Comparison of ENCODE assay signal across 8 cellular contexts in the genomic region with DNA sequence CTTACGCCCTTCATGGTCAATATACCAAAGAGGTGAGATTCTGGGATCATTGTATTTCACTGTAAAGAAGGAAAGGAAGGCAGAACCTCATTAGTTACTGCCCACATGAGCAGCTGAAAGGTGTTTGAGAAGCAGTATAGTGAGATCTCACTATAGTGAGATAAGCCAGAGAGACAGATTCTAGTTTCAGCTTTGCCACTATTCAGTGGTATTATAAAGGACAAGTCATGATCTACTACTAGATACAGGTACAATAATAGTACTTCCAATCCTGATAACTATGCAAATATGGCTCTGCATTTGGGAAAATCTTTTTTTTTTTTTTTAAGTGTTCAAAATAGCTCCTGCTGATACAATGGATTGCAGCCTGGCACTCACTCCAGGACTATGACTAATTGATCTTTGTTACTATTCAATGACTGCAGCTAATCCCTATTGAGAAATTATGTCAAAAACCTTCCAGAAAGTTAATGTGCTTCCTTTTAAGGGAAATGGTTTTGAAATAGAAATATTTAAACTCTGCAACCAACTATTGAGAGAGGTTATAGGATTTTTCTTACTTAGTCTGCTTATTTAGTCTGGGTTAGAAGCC. TPM values are rescaled to one million over a fixed set of nuclear protein-coding genes. Genes with fewer than 3 reads are reported as not detected.
DNase-seq lines count a peak whose midpoint lies in the region; ATAC-seq and TF ChIP-seq lines count a peak whose summit lies in the region.

No MANE protein-coding gene starts in this region.

- H2AFZ ChIP-seq in hepatocyte (no peak overlapping the region), PC-3 (ENCODE audit: low read length) (no peak overlapping the region)

- DNase-seq in GM04504 (ENCODE audit: low read depth) (peak; percentile 50), HFFc6 (no peak), MV-4-11 (lab: John Stamatoyannopoulos, UW) (peak; percentile 72), hepatocyte (ENCODE audit: low spot score) (no peak), NCI-H1105 (lab: John Stamatoyannopoulos, UW) (no peak), PC-3 (no peak), NCI-H187 treated with DMSO at 0.1 percent for 48 hours (lab: John Stamatoyannopoulos, UW) (no peak), SHP77 treated with DMSO at 0.1 percent for 48 hours (lab: John Stamatoyannopoulos, UW) (no peak)

- CTCF ChIA-PET in PC-3 (lab: Charles Lee): interaction anchor here (0.6 kb wide), 1 partner anchor 17 kb away, joined by 4 read pairs; no protein-coding TSS in a partner anchor

- H3K9me3 Mint-ChIP-seq in HFFc6: no peaks in the 10 kb centered on the region

- peaks cover 7% of the 10 kb centered on the region for H3F3A ChIP-seq in PC-3 (ENCODE audit: low read length, unreplicated experiment)

- no peaks in the 10 kb centered on the region for H3K27me3 Mint-ChIP-seq in HFFc6 (ENCODE audit: insufficient read depth)

- peak overlapping the region; percentile 9; the same call in 1 of the 2 replicates for H3K4me3 Mint-ChIP-seq in HFFc6

- H3K27me3 ChIP-seq in hepatocyte (no peaks in the 10 kb centered on the region), PC-3 (ENCODE audit: low read length) (no peaks in the 10 kb centered on the region)

- peaks cover 10% of the 10 kb centered on the region for H3K36me3 Mint-ChIP-seq in HFFc6 (ENCODE audit: low read depth)

- H3K4me2 ChIP-seq in hepatocyte: peak overlapping the region; percentile 25
- H3K4me2 ChIP-seq in PC-3 (ENCODE audit: low read length): no peak overlapping the region

- H3K36me3 ChIP-seq in hepatocyte (replicated peaks; ENCODE audit: insufficient read depth, low read depth) (no peaks in the 10 kb centered on the region), PC-3 (ENCODE audit: low read depth, low read length) (no peaks in the 10 kb centered on the region)

- no TSS peak for BruUV-seq in PC-3 (replicated peaks; lab: Mats Ljungman, UMichigan)

- POLR2A ChIA-PET in PC-3 (lab: Charles Lee; ENCODE audit: unreplicated experiment): interaction anchor here (0.6 to 0.7 kb wide), 2 partner anchors 10 to 28 kb away, joined by 3 to 4 read pairs; no protein-coding TSS in a partner anchor

- H3K4me1 ChIP-seq in hepatocyte (ENCODE audit: insufficient read depth): no peaks in the 10 kb centered on the region
- peaks cover 25% of the 10 kb centered on the region for H3K4me1 ChIP-seq in PC-3 (ENCODE audit: insufficient read depth, low read length)

- intact Hi-C loops in PC-3 (cut with micrococcal nuclease): no loop called here

- peak overlapping the region; percentile 51 for H3K27ac Mint-ChIP-seq in HFFc6

- H3K79me2 ChIP-seq in hepatocyte (no peaks in the 10 kb centered on the region), PC-3 (ENCODE audit: low read length) (no peaks in the 10 kb centered on the region)

- 79% methylated on average over 1 of the region's 1 CpG for WGBS in hepatocyte (ENCODE audit: low lambda C conversion rate, missing lambda C conversion rate)

- H4K20me1 ChIP-seq in hepatocyte (ENCODE audit: insufficient read depth, poor library complexity, severe bottlenecking) (no peaks in the 10 kb centered on the region), PC-3 (ENCODE audit: low read length) (no peaks in the 10 kb centered on the region)

- peaks cover 31% of the 10 kb centered on the region for H3K4me1 Mint-ChIP-seq in HFFc6 (ENCODE audit: low read depth)

- H3K9me3 ChIP-seq in hepatocyte (ENCODE audit: low read depth) (no peaks in the 10 kb centered on the region), PC-3 (ENCODE audit: low read length) (no peaks in the 10 kb centered on the region)

- peak overlapping the region; percentile 59 for H3K27ac ChIP-seq in hepatocyte
- H3K27ac ChIP-seq in PC-3 (ENCODE audit: low read length): no peak overlapping the region

- H3K9me2 ChIP-seq in hepatocyte (replicated peaks; ENCODE audit: insufficient read depth) (no peaks in the 10 kb centered on the region), PC-3 (replicated peaks; ENCODE audit: low read length) (no peaks in the 10 kb centered on the region)

- no peak overlapping the region for H3K9ac ChIP-seq in PC-3 (ENCODE audit: low read length)

- TF ChIP-seq CTCF in HFFc6 (IDR thresholded peaks at IDR 0.05) (no peak), hepatocyte (IDR thresholded peaks at IDR 0.05; ENCODE audit: poor library complexity) (no peak), PC-3 (conservative IDR thresholded peaks at IDR 0.05; ENCODE audit: low read depth, low read length) (no peak)

- no peak for ATAC-seq in PC-3

- H3K4me3 ChIP-seq in hepatocyte: no peak overlapping the region
- no peak overlapping the region for H3K4me3 ChIP-seq in PC-3 (ENCODE audit: low read length)

RNA-seq across cellular contexts. Expression of a gene that starts 8.3 kb away (rescaled TPM):
- total RNA-seq in HFFc6 (2021; fragmentation: NEBNext Ultra II Directional; extraction: Animal tissue kit (Norgen Biotek cat#: 25700)): 10 to 100 TPM; 35.9 to 44.2 (median 42.1) TPM
- 40.5 and 42.1 TPM in 2 replicates for total RNA-seq in hepatocyte
- polyA plus RNA-seq in hepatocyte: 27.9 and 32.7 TPM in 2 replicates
- total RNA-seq in PC-3 (2014; rRNA removed): 78.9 and 102 TPM in 2 replicates

RNA-seq across cellular contexts. Expression of a gene that starts 57.0 kb away (rescaled TPM):
- total RNA-seq in HFFc6 (2021; fragmentation: NEBNext Ultra II Directional; extraction: Animal tissue kit (Norgen Biotek cat#: 25700)): 1 to 10 TPM in 4 of 6 experiments, under 1 TPM in 2; 0.59 to 1.5 (median 1.1) TPM
- total RNA-seq in hepatocyte: 0.60 and 1.7 TPM in 2 replicates
- polyA plus RNA-seq in hepatocyte: 2.2 and 3.1 TPM in 2 replicates
- 0.75 and 1.7 TPM in 2 replicates for total RNA-seq in PC-3 (2014; rRNA removed)

RNA-seq across cellular contexts. Expression of a gene that starts 57.2 kb away (rescaled TPM):
- 10 to 100 TPM; 17.0 to 22.2 (median 19.8) TPM for total RNA-seq in HFFc6 (2021; fragmentation: NEBNext Ultra II Directional; extraction: Animal tissue kit (Norgen Biotek cat#: 25700))
- total RNA-seq in hepatocyte (21.2 and 24.6 TPM in 2 replicates), PC-3 (2014; rRNA removed) (19.4 and 34.3 TPM in 2 replicates)
- 8.8 and 21.5 TPM in 2 replicates for polyA plus RNA-seq in hepatocyte

Comparison
In these comparisons a context has a peak if more than half of its experiments do, and no peak if none do; other contexts are left out.
1. DNase-seq: peak in GM04504 (single experiment) and MV-4-11 (single experiment); none in HFFc6 (single experiment), hepatocyte (single experiment), NCI-H1105 (single experiment), PC-3 (single experiment), NCI-H187 treated with DMSO at 0.1 percent for 48 hours (single experiment) and SHP77 treated with DMSO at 0.1 percent for 48 hours (single experiment).